8 cellular contexts compared by ENCODE assay signal in the genomic region with DNA sequence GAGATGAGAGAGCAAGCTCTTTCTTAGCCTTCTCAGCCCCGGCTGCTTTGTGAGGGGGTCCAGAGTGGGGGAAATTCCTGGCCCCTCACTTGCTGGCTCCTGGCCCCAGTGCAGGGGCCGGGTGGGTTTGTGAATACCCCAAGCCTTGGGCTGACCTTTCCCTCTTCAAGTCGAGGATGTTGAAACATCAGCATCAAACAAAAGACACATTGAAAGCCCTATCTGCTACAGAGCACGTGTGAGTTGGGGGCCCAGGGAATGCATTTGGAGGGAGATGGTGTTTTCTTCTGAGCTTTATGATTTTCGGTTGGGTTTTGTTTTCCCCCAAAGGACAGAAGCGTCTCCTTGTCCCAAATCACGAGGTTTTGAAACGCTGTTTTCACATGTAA. TPM values are rescaled to one million over a fixed set of nuclear protein-coding genes. Genes with fewer than 3 reads are reported as not detected.
DNase-seq lines count a peak whose midpoint lies in the region; ATAC-seq and TF ChIP-seq lines count a peak whose summit lies in the region.

No MANE protein-coding gene starts in this region.

- H3K27ac Mint-ChIP-seq in activated CD4-positive, alpha-beta memory T cell treated with anti-CD3 and anti-CD28 coated beads for 36 hours: no peak overlapping the region
- H3K27ac Mint-ChIP-seq in glutamatergic neuron (ENCODE audit: unreplicated experiment): peak overlapping the region; percentile 90

- no peaks in the 10 kb centered on the region for H3K27me3 ChIP-seq in gastrocnemius medialis

- H3K27me3 Mint-ChIP-seq in activated CD4-positive, alpha-beta memory T cell treated with anti-CD3 and anti-CD28 coated beads for 36 hours: no peaks in the 10 kb centered on the region
- H3K27me3 Mint-ChIP-seq in glutamatergic neuron (ENCODE audit: unreplicated experiment): peaks cover 28% of the 10 kb centered on the region

- intact Hi-C loops in activated CD4-positive, alpha-beta memory T cell treated with anti-CD3 and anti-CD28 coated beads for 36 hours (cut with micrococcal nuclease): no loop called here
- intact Hi-C loops in gastrocnemius medialis (cut with DNase I; ENCODE audit: low total_unique reads): loop anchor here (1.0 to 5.0 kb wide), 4 partner anchors 42 to 314 kb away; no protein-coding TSS in a partner anchor

- no peaks in the 10 kb centered on the region for H3K9me3 Mint-ChIP-seq in activated CD4-positive, alpha-beta memory T cell treated with anti-CD3 and anti-CD28 coated beads for 36 hours
- H3K9me3 Mint-ChIP-seq in glutamatergic neuron (ENCODE audit: unreplicated experiment): peaks cover 12% of the 10 kb centered on the region

- DNase-seq in GM12864 (ENCODE audit: low read depth): no peak
- no peak for DNase-seq in activated CD4-positive, alpha-beta memory T cell treated with anti-CD3 and anti-CD28 coated beads for 36 hours
- no peak for DNase-seq in glutamatergic neuron
- no peak for DNase-seq in gastrocnemius medialis
- no peak for DNase-seq in stimulated activated CD8-positive, alpha-beta memory T cell treated with anti-CD3 and anti-CD28 coated beads, Interleukin-4, amount 100 ng/mL, for 48 hours
- no peak for DNase-seq in CD1c-positive myeloid dendritic cell (ENCODE audit: extremely low spot score)
- no peak for DNase-seq in GM03348 (ENCODE audit: low spot score)

- TF ChIP-seq POLR2A in gastrocnemius medialis (IDR thresholded peaks at IDR 0.05): no peak

- CTCF ChIA-PET in activated CD4-positive, alpha-beta memory T cell treated with anti-CD3 and anti-CD28 coated beads for 36 hours (lab: Charles Lee): interaction anchor here (0.7 kb wide), 1 partner anchor 124 kb away, joined by 3 read pairs; no protein-coding TSS in a partner anchor

- peaks cover 53 to 57% of the 10 kb centered on the region in 2 donors for H3K4me1 ChIP-seq in gastrocnemius medialis

- no peak for ATAC-seq in gastrocnemius medialis
- ATAC-seq in GM18517 (IDR thresholded peaks at IDR 0.05; ENCODE audit: unreplicated experiment): no peak

- H3K27ac ChIP-seq in gastrocnemius medialis: peak overlapping the region; percentile 93 to 100 (median 98)

- H3K4me1 Mint-ChIP-seq in activated CD4-positive, alpha-beta memory T cell treated with anti-CD3 and anti-CD28 coated beads for 36 hours (ENCODE audit: low read depth): peaks cover 23% of the 10 kb centered on the region
- H3K4me1 Mint-ChIP-seq in glutamatergic neuron (ENCODE audit: low read depth, unreplicated experiment): peaks cover 41% of the 10 kb centered on the region

- no peak for TF ChIP-seq CTCF in GM12864 (IDR thresholded peaks at IDR 0.05; ENCODE audit: low read depth, low read length, missing control alignments)
- TF ChIP-seq CTCF in glutamatergic neuron (IDR thresholded peaks at IDR 0.05; ENCODE audit: partially characterized antibody, unreplicated experiment): no peak
- no peak for TF ChIP-seq CTCF in gastrocnemius medialis (IDR thresholded peaks at IDR 0.05 in 4 of 5, conservative IDR thresholded peaks at IDR 0.05 in 1 of 5)

- H3K36me3 Mint-ChIP-seq in activated CD4-positive, alpha-beta memory T cell treated with anti-CD3 and anti-CD28 coated beads for 36 hours: no peaks in the 10 kb centered on the region
- no peaks in the 10 kb centered on the region for H3K36me3 Mint-ChIP-seq in glutamatergic neuron (ENCODE audit: unreplicated experiment)

- no peaks in the 10 kb centered on the region for H3K36me3 ChIP-seq in gastrocnemius medialis

- no peaks in the 10 kb centered on the region for H3K9me3 ChIP-seq in gastrocnemius medialis

- in situ Hi-C loops in gastrocnemius medialis (cut with MboI; ENCODE audit: low sequenced_read_pairs in 4 of 4): no loop called here

- H3K4me3 ChIP-seq in GM12864 (ENCODE audit: low read depth, low read length): peak overlapping the region; percentile 78; the same call in 1 of the 2 replicates
- H3K4me3 ChIP-seq in gastrocnemius medialis: peak overlapping the region; percentile 71 to 98 (median 84)

- POLR2A ChIA-PET in activated CD4-positive, alpha-beta memory T cell treated with anti-CD3 and anti-CD28 coated beads for 36 hours (lab: Charles Lee): interaction anchor here (1.5 kb wide), 1 partner anchor 22 kb away, joined by 3 read pairs; no protein-coding TSS in a partner anchor

- peak overlapping the region; percentile 26 for H3K4me3 Mint-ChIP-seq in activated CD4-positive, alpha-beta memory T cell treated with anti-CD3 and anti-CD28 coated beads for 36 hours
- peak overlapping the region; percentile 96 for H3K4me3 Mint-ChIP-seq in glutamatergic neuron (ENCODE audit: unreplicated experiment)

RNA-seq across cellular contexts. Expression of gene ZMIZ1, which starts 2.8 kb away (rescaled TPM):
- 10 to 100 TPM; 28.5 to 29.2 TPM for total RNA-seq in activated CD4-positive, alpha-beta memory T cell treated with anti-CD3 and anti-CD28 coated beads for 36 hours
- total RNA-seq in glutamatergic neuron (ENCODE audit: unreplicated experiment): 230 TPM
- total RNA-seq in gastrocnemius medialis: 10 to 100 TPM; 22.7 to 37.5 (median 31.7) TPM
